Comparison of ENCODE assay signal across 1 cellular context in genomic region chr20:17884318-17885003, GRCh38.
TF ChIP-seq lines count a peak whose summit lies in the region.

No MANE protein-coding gene starts in this region.

TF ChIP-seq in H1, 55 proteins besides CTCF, POLR2A, EP300 and RAD21:
- TF ChIP-seq KDM4A (IDR thresholded peaks at IDR 0.05; ENCODE audit: low read depth, low read length, severe bottlenecking) (peak; percentile 1), HDAC6 (IDR thresholded peaks at IDR 0.05; ENCODE audit: low read depth, low read length) (no peak), KDM1A (IDR thresholded peaks at IDR 0.05; ENCODE audit: borderline replicate concordance, low read length) (peak; percentile 84)
